13 cellular contexts compared by ENCODE assay signal in genomic region chr1:3673381-3674099, GRCh38. TPM values are rescaled to one million over a fixed set of nuclear protein-coding genes. Genes with fewer than 3 reads are reported as not detected.
A peak's percentile ranks its signal among the peaks of the same experiment; 100 is the strongest.
DNase-seq lines count a peak whose midpoint lies in the region; ATAC-seq and TF ChIP-seq lines count a peak whose summit lies in the region.
"Had no signal": no experiment of that assay in that cellular context is flagged by ENCODE, and none has a peak within 500 bp of the region (broad histone marks: within the 10 kb centered on the region; RNA-seq: fewer than 3 reads in every experiment).

No MANE protein-coding gene starts in this region.

- H4K20me1 ChIP-seq in osteoblast (ENCODE audit: insufficient read depth, low read length): no peaks in the 10 kb centered on the region

- no peak overlapping the region for H3K27ac ChIP-seq in osteoblast (ENCODE audit: low read depth, low read length)

- no peak overlapping the region for H2AFZ ChIP-seq in osteoblast (ENCODE audit: low read length)

- H3K4me1 ChIP-seq in osteoblast (ENCODE audit: insufficient read depth, low read length): no peaks in the 10 kb centered on the region

- no peak overlapping the region for H3K27ac Mint-ChIP-seq in activated T-helper 17 cell treated with anti-CD3 and anti-CD28 coated beads, Interleukin-2, amount 50 U/mL, for 72 hours
- H3K27ac Mint-ChIP-seq in natural killer cell treated with Interleukin-12 subunit alpha and Interleukin-12 subunit beta and Interleukin-15 and Interleukin-18, amount 100 ng/mL, for 72 hours: no peak overlapping the region
- H3K27ac Mint-ChIP-seq: activated naive CD4-positive, alpha-beta T cell treated with anti-CD3 and anti-CD28 coated beads, Interleukin-2, amount 50 U/mL, for 24 hours had no signal

- H3K27me3 Mint-ChIP-seq in activated T-helper 17 cell treated with anti-CD3 and anti-CD28 coated beads, Interleukin-2, amount 50 U/mL, for 72 hours: peaks cover 9% of the 10 kb centered on the region
- H3K27me3 Mint-ChIP-seq in natural killer cell treated with Interleukin-12 subunit alpha and Interleukin-12 subunit beta and Interleukin-15 and Interleukin-18, amount 100 ng/mL, for 72 hours: peaks cover 2 to 8% of the 10 kb centered on the region in 2 donors
- H3K27me3 Mint-ChIP-seq: activated naive CD4-positive, alpha-beta T cell treated with anti-CD3 and anti-CD28 coated beads, Interleukin-2, amount 50 U/mL, for 24 hours had no signal

- TF ChIP-seq CTCF in GM12865 (IDR thresholded peaks at IDR 0.05; ENCODE audit: insufficient read depth, low read depth, low read length, missing control alignments): peak; percentile 42
- TF ChIP-seq CTCF in GM20000 (IDR thresholded peaks at IDR 0.05; ENCODE audit: extremely low read depth, missing control alignments): peak; percentile 17
- TF ChIP-seq CTCF in osteoblast (IDR thresholded peaks at IDR 0.05; ENCODE audit: extremely low read depth, low read depth, low read length): no peak

- H3K4me3 ChIP-seq in GM12865 (ENCODE audit: low read depth, low read length) (peak overlapping the region; percentile 75), osteoblast (ENCODE audit: insufficient read depth, low read length) (no peak overlapping the region)

- no peak overlapping the region for H3K4me2 ChIP-seq in osteoblast (ENCODE audit: insufficient read depth, low read length)

- DNase-seq in GM12865 (ENCODE audit: low read depth): peak; percentile 90
- DNase-seq in GM20000 (ENCODE audit: low spot score): no peak
- DNase-seq in natural killer cell treated with Interleukin-12 subunit alpha and Interleukin-12 subunit beta and Interleukin-15 and Interleukin-18, amount 100 ng/mL, for 72 hours (ENCODE audit: low spot score): peak; percentile 62
- DNase-seq in osteoblast (ENCODE audit: insufficient read length, low spot score, missing footprints): no peak
- DNase-seq in DMS153 (lab: John Stamatoyannopoulos, UW): no peak
- no peak for DNase-seq in anterior cingulate cortex (lab: John Stamatoyannopoulos, UW)
- DNase-seq: KBM-7; midbrain; NCI-H2081; NK-92 treated with Interleukin-12 subunit alpha and Interleukin-12 subunit beta, amount 100 ng/mL, for 24 hours had no signal

- H3K4me3 Mint-ChIP-seq in activated T-helper 17 cell treated with anti-CD3 and anti-CD28 coated beads, Interleukin-2, amount 50 U/mL, for 72 hours: peak overlapping the region; percentile 51
- peak overlapping the region; percentile 3 for H3K4me3 Mint-ChIP-seq in natural killer cell treated with Interleukin-12 subunit alpha and Interleukin-12 subunit beta and Interleukin-15 and Interleukin-18, amount 100 ng/mL, for 72 hours
- H3K4me3 Mint-ChIP-seq: activated naive CD4-positive, alpha-beta T cell treated with anti-CD3 and anti-CD28 coated beads, Interleukin-2, amount 50 U/mL, for 24 hours had no signal

- H3K36me3 Mint-ChIP-seq in activated T-helper 17 cell treated with anti-CD3 and anti-CD28 coated beads, Interleukin-2, amount 50 U/mL, for 72 hours (ENCODE audit: low read depth): no peaks in the 10 kb centered on the region
- H3K36me3 Mint-ChIP-seq in natural killer cell treated with Interleukin-12 subunit alpha and Interleukin-12 subunit beta and Interleukin-15 and Interleukin-18, amount 100 ng/mL, for 72 hours: no peaks in the 10 kb centered on the region
- H3K36me3 Mint-ChIP-seq: activated naive CD4-positive, alpha-beta T cell treated with anti-CD3 and anti-CD28 coated beads, Interleukin-2, amount 50 U/mL, for 24 hours had no signal

- H3K36me3 ChIP-seq in osteoblast (ENCODE audit: insufficient read depth, low read length): no peaks in the 10 kb centered on the region

- H3K4me1 Mint-ChIP-seq in activated T-helper 17 cell treated with anti-CD3 and anti-CD28 coated beads, Interleukin-2, amount 50 U/mL, for 72 hours: peaks cover 11% of the 10 kb centered on the region
- peaks cover 15% of the 10 kb centered on the region in 2 donors for H3K4me1 Mint-ChIP-seq in natural killer cell treated with Interleukin-12 subunit alpha and Interleukin-12 subunit beta and Interleukin-15 and Interleukin-18, amount 100 ng/mL, for 72 hours (ENCODE audit: low read depth in 2 of 2)

- no peaks in the 10 kb centered on the region for H3K9me3 ChIP-seq in osteoblast (ENCODE audit: low read depth, low read length)

- ATAC-seq in activated T-helper 17 cell treated with anti-CD3 and anti-CD28 coated beads, Interleukin-2, amount 50 U/mL, for 72 hours (replicated peaks): peak; percentile 5
- no peak for ATAC-seq in natural killer cell treated with Interleukin-12 subunit alpha and Interleukin-12 subunit beta and Interleukin-15 and Interleukin-18, amount 100 ng/mL, for 72 hours
- ATAC-seq in GM18870 (IDR thresholded peaks at IDR 0.05; ENCODE audit: unreplicated experiment): no peak

- H3K27me3 ChIP-seq in osteoblast (ENCODE audit: insufficient read depth, low read length): no peaks in the 10 kb centered on the region

- H3K9me3 Mint-ChIP-seq in activated T-helper 17 cell treated with anti-CD3 and anti-CD28 coated beads, Interleukin-2, amount 50 U/mL, for 72 hours: no peaks in the 10 kb centered on the region
- no peaks in the 10 kb centered on the region for H3K9me3 Mint-ChIP-seq in natural killer cell treated with Interleukin-12 subunit alpha and Interleukin-12 subunit beta and Interleukin-15 and Interleukin-18, amount 100 ng/mL, for 72 hours
- H3K9me3 Mint-ChIP-seq: activated naive CD4-positive, alpha-beta T cell treated with anti-CD3 and anti-CD28 coated beads, Interleukin-2, amount 50 U/mL, for 24 hours had no signal

- H3K79me2 ChIP-seq in osteoblast (ENCODE audit: insufficient read depth, low read length): no peaks in the 10 kb centered on the region

RNA-seq across cellular contexts. Expression of gene TP73, which starts 21.2 kb away (rescaled TPM):
- total RNA-seq in activated T-helper 17 cell treated with anti-CD3 and anti-CD28 coated beads, Interleukin-2, amount 50 U/mL, for 72 hours: 1 to 10 TPM in 1 of 2 donors, under 1 TPM in 1; 0.95 to 1.1 TPM
- 1 to 10 TPM; 1.5 to 5.7 TPM for total RNA-seq in natural killer cell treated with Interleukin-12 subunit alpha and Interleukin-12 subunit beta and Interleukin-15 and Interleukin-18, amount 100 ng/mL, for 72 hours
- not detected in 2 replicates for total RNA-seq in osteoblast

RNA-seq across cellular contexts. Expression of gene WRAP73, which starts 23.6 kb away (rescaled TPM):
- 10 to 100 TPM; 14.4 to 27.7 TPM for total RNA-seq in activated T-helper 17 cell treated with anti-CD3 and anti-CD28 coated beads, Interleukin-2, amount 50 U/mL, for 72 hours
- total RNA-seq in natural killer cell treated with Interleukin-12 subunit alpha and Interleukin-12 subunit beta and Interleukin-15 and Interleukin-18, amount 100 ng/mL, for 72 hours: 10 to 100 TPM; 27.6 to 51.3 TPM
- 9.8 and 12.4 TPM in 2 replicates for total RNA-seq in osteoblast

RNA-seq across cellular contexts. Expression of gene TPRG1L, which starts 48.7 kb away (rescaled TPM):
- 10 to 100 TPM in 1 of 2 donors, 1 to 10 TPM in 1; 8.9 to 10.4 TPM for total RNA-seq in activated T-helper 17 cell treated with anti-CD3 and anti-CD28 coated beads, Interleukin-2, amount 50 U/mL, for 72 hours
- 10 to 100 TPM; 11.9 to 18.4 TPM for total RNA-seq in natural killer cell treated with Interleukin-12 subunit alpha and Interleukin-12 subunit beta and Interleukin-15 and Interleukin-18, amount 100 ng/mL, for 72 hours
- 30.9 and 35.8 TPM in 2 replicates for total RNA-seq in osteoblast

Comparison
In these comparisons a context has a peak if more than half of its experiments do, and no peak if none do; other contexts are left out.
1. DNase-seq: peak in GM12865 (single experiment) and natural killer cell treated with Interleukin-12 subunit alpha and Interleukin-12 subunit beta and Interleukin-15 and Interleukin-18, amount 100 ng/mL, for 72 hours (single experiment); none in GM20000 (single experiment), osteoblast (single experiment), DMS153 (single experiment) and anterior cingulate cortex (0 of 58).